Comparison of ENCODE assay signal across 3 cellular contexts in the genomic region with DNA sequence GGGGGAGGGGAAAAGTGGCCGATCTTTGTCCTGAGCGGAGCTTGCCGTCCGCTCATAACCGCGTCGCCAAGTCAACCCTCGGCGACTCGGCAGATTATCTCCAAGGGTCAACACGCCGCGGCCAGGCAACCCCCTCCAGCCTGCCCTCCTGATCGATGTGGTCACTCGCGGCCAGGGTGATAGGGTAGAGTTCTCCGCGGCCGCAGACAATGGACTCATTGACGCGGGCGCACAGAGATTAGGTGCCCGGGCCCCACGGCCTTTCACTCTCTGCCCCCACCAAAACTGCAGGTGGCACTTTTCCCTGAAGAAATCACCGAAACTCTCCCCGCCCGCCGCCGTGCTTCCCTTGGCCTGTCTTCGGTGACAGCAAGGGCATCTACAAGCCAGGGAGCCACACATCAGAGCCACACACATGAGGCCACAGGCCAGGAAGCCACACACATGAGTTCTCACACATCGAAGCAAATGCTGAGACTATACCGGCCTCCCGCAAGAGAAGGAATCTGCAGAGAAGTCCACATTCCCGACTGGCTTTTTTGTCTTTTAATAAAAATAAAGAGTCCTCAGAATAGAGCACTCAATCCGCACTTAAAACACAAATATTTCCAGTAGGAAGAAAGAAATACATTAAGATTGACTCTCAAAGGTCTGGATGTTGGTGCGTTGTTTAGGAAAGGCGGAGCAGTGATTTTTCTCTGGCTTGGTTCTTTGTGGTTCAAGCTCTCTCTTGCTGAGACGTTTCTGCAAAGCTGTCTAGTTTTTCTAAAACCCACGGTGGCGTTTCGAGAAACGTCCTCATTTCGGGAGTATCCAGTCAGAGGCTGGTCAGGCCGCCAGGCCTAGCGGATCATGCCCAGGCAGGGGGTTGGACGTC.
TF ChIP-seq lines count a peak whose summit lies in the region.

No MANE protein-coding gene starts in this region.

TF ChIP-seq in SK-N-SH, 30 proteins besides CTCF, POLR2A, EP300 and RAD21:
- TF ChIP-seq NRF1 (IDR thresholded peaks at IDR 0.05; ENCODE audit: low read depth, low read length) (no peak), EZH2phosphoT487 (IDR thresholded peaks at IDR 0.05; ENCODE audit: borderline replicate concordance, low read depth) (0 out of 2 replicates have a peak, but pooled peaks have one; percentile 56)

TF ChIP-seq in SK-N-SH treated with all-trans-retinoic acid at 6 μM for 48 hours, 23 proteins besides CTCF, POLR2A, EP300 and RAD21:
- TF ChIP-seq RARB (CRISPR knock-in tag; IDR thresholded peaks at IDR 0.05) (no peak), GLIS3 (CRISPR knock-in tag; IDR thresholded peaks at IDR 0.05) (no peak), PPARA (CRISPR knock-in tag; IDR thresholded peaks at IDR 0.05; ENCODE audit: borderline replicate concordance) (no peak), ESRRG (CRISPR knock-in tag; IDR thresholded peaks at IDR 0.05) (no peak)

TF ChIP-seq in endothelial cell of umbilical vein, 7 proteins besides CTCF, POLR2A, EP300 and RAD21:
- TF ChIP-seq, protein P1, sequence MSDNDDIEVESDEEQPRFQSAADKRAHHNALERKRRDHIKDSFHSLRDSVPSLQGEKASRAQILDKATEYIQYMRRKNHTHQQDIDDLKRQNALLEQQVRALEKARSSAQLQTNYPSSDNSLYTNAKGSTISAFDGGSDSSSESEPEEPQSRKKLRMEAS (IDR thresholded peaks at IDR 0.05; ENCODE audit: insufficient read depth, insufficient read length): no peak
- TF ChIP-seq POLR2AphosphoS5 (IDR thresholded peaks at IDR 0.05; ENCODE audit: insufficient read depth, low read depth, low read length) (no peak), MYC (IDR thresholded peaks at IDR 0.05; ENCODE audit: low read depth, low read length) (no peak), FOS (IDR thresholded peaks at IDR 0.05; ENCODE audit: borderline replicate concordance, insufficient read depth, low read length) (no peak), JUN (IDR thresholded peaks at IDR 0.05; ENCODE audit: borderline replicate concordance, insufficient read depth, insufficient read length, low read depth) (no peak), EZH2 (IDR thresholded peaks at IDR 0.05; ENCODE audit: borderline replicate concordance, low read depth, low read length, severe bottlenecking) (peak; percentile 95), GATA2 (IDR thresholded peaks at IDR 0.05; ENCODE audit: insufficient read depth, insufficient read length, low read depth, low read length) (no peak)
